ENCODE assay signal across 9 cellular contexts in genomic region chr1:156658945-156659574, GRCh38. TPM values are rescaled to one million over a fixed set of nuclear protein-coding genes. Genes with fewer than 3 reads are reported as not detected.
DNase-seq lines count a peak whose midpoint lies in the region; ATAC-seq and TF ChIP-seq lines count a peak whose summit lies in the region.
"Had no signal": no experiment of that assay in that cellular context is flagged by ENCODE, and none has a peak within 500 bp of the region (broad histone marks: within the 10 kb centered on the region; RNA-seq: fewer than 3 reads in every experiment).

No MANE protein-coding gene starts in this region.

- peaks cover 15% of the 10 kb centered on the region for H3K79me2 ChIP-seq in PC-3 (ENCODE audit: low read length)

- H3K4me2 ChIP-seq in PC-3 (ENCODE audit: low read length) (peak overlapping the region; percentile 83), skeletal muscle satellite cell (ENCODE audit: low read length) (peak overlapping the region; percentile 76)

- H3K27me3 ChIP-seq in GM06990 (replicated peaks; ENCODE audit: control insufficient read depth, insufficient read depth, low read length) (no peaks in the 10 kb centered on the region), PC-3 (ENCODE audit: low read length) (0 out of 2 replicates have a peak, but pooled peaks cover 3% of the 10 kb centered on the region), skeletal muscle satellite cell (ENCODE audit: control insufficient read depth, insufficient read depth, low read length) (peaks cover 33% of the 10 kb centered on the region)

- H3K9me2 ChIP-seq in PC-3 (replicated peaks; ENCODE audit: low read length): no peaks in the 10 kb centered on the region

- no peak overlapping the region for H3K27ac ChIP-seq in PC-3 (ENCODE audit: low read length)
- peak overlapping the region; percentile 80 to 92 for H3K27ac ChIP-seq in coronary artery

- H3K4me1 ChIP-seq in PC-3 (ENCODE audit: insufficient read depth, low read length): peaks cover 52% of the 10 kb centered on the region
- H3K4me1 ChIP-seq in skeletal muscle satellite cell (ENCODE audit: control insufficient read depth, insufficient read depth, low read length): peaks cover 55% of the 10 kb centered on the region

- TF ChIP-seq CTCF in GM06990 (IDR thresholded peaks at IDR 0.05; ENCODE audit: insufficient read depth, low read length, poor library complexity, severe bottlenecking) (peak; percentile 13), PC-3 (conservative IDR thresholded peaks at IDR 0.05; ENCODE audit: low read depth, low read length) (no peak), coronary artery (IDR thresholded peaks at IDR 0.05) (no peak)

- CTCF ChIA-PET in PC-3 (lab: Charles Lee): interaction anchor here (0.9 to 2.6 kb wide), 4 partner anchors 10 to 67 kb away, joined by 3 to 37 read pairs (median 3); partner anchors contain the start of gene NES

- intact Hi-C loops in PC-3 (cut with micrococcal nuclease): no loop called here

- ATAC-seq in PC-3: no peak
- ATAC-seq in HG02798 (IDR thresholded peaks at IDR 0.05; ENCODE audit: poor library complexity, unreplicated experiment): no peak

- H2AFZ ChIP-seq in PC-3 (ENCODE audit: low read length): peak overlapping the region; percentile 65; the same call in 1 of the 2 replicates

- H3K9me3 ChIP-seq in PC-3 (ENCODE audit: low read length) (no peaks in the 10 kb centered on the region), skeletal muscle satellite cell (replicated peaks; ENCODE audit: low read length) (no peaks in the 10 kb centered on the region)
- H3K9me3 ChIP-seq: upper lobe of left lung had no signal

- no peak overlapping the region for H3K9ac ChIP-seq in PC-3 (ENCODE audit: low read length)
- H3K9ac ChIP-seq in skeletal muscle satellite cell (ENCODE audit: low read depth, low read length): peak overlapping the region; percentile 22

- BruUV-seq in PC-3 (replicated peaks; lab: Mats Ljungman, UMichigan): no TSS peak

- POLR2A ChIA-PET in PC-3 (lab: Charles Lee; ENCODE audit: unreplicated experiment): no interaction called here

- H3F3A ChIP-seq in PC-3 (ENCODE audit: low read length, unreplicated experiment): peaks cover 5% of the 10 kb centered on the region

- H3K4me3 ChIP-seq in GM06990 (replicated peaks; ENCODE audit: low read depth, low read length) (peak overlapping the region; percentile 66), PC-3 (ENCODE audit: low read length) (0 out of 2 replicates have a peak overlapping the region, but pooled peaks have one; percentile 57), coronary artery (no peak overlapping the region), skeletal muscle satellite cell (ENCODE audit: low read length) (no peak overlapping the region)

- H3K36me3 ChIP-seq in GM06990 (ENCODE audit: control insufficient read depth, insufficient read depth, low read length) (0 out of 2 replicates have a peak, but pooled peaks cover 1% of the 10 kb centered on the region), PC-3 (ENCODE audit: low read depth, low read length) (no peaks in the 10 kb centered on the region), skeletal muscle satellite cell (ENCODE audit: insufficient read depth, low read length) (no peaks in the 10 kb centered on the region)
- H3K36me3 ChIP-seq: upper lobe of left lung had no signal

- H4K20me1 ChIP-seq in PC-3 (ENCODE audit: low read length): no peaks in the 10 kb centered on the region

- DNase-seq in GM06990 (ENCODE audit: extremely low read depth, insufficient read length) (no peak), PC-3 (no peak), coronary artery (ENCODE audit: low spot score) (no peak), medulla oblongata (ENCODE audit: extremely low spot score) (no peak)
- DNase-seq in activated CD4-positive, CD25-positive, alpha-beta regulatory T cell treated with anti-CD3 and anti-CD28 coated beads, Interleukin-2, amount 50 U/mL, for 72 hours: no peak

RNA-seq across cellular contexts. Expression of gene BCAN, which starts 17.1 kb away (rescaled TPM):
- not detected in 2 replicates for total RNA-seq in PC-3 (2014; rRNA removed)
- total RNA-seq in skeletal muscle satellite cell (2012; rRNA removed): not detected in 2 replicates
- total RNA-seq: dermis microvascular lymphatic vessel endothelial cell had no signal

RNA-seq across cellular contexts. Expression of gene NES, which starts 18.1 kb away (rescaled TPM):
- total RNA-seq in PC-3 (2014; rRNA removed): 58.2 and 70.0 TPM in 2 replicates
- 10.6 and 46.1 TPM in 2 replicates for total RNA-seq in skeletal muscle satellite cell (2012; rRNA removed)

RNA-seq across cellular contexts. Expression of gene HAPLN2, which starts 39.8 kb away (rescaled TPM):
- total RNA-seq in PC-3 (2014; rRNA removed): 1.1 TPM in 1 of 2 replicates, not detected in the other
- 0.25 and 0.44 TPM in 2 replicates for total RNA-seq in skeletal muscle satellite cell (2012; rRNA removed)
- total RNA-seq: dermis microvascular lymphatic vessel endothelial cell had no signal

RNA-seq across cellular contexts. Expression of gene CRABP2, which starts 46.3 kb away (rescaled TPM):
- 120 and 150 TPM in 2 replicates for total RNA-seq in PC-3 (2014; rRNA removed)
- total RNA-seq in skeletal muscle satellite cell (2012; rRNA removed): 12.4 and 20.3 TPM in 2 replicates
- total RNA-seq: dermis microvascular lymphatic vessel endothelial cell had no signal

RNA-seq across cellular contexts. Expression of gene GPATCH4, which starts 57.8 kb away (rescaled TPM):
- total RNA-seq in PC-3 (2014; rRNA removed): 37.3 and 73.7 TPM in 2 replicates
- 20.0 and 25.6 TPM in 2 replicates for total RNA-seq in skeletal muscle satellite cell (2012; rRNA removed)

Comparison
In these comparisons a context has a peak if more than half of its experiments do, and no peak if none do; other contexts are left out.
1. H3K4me3 ChIP-seq: peak in GM06990 (single experiment) and PC-3 (single experiment); none in coronary artery (single experiment) and skeletal muscle satellite cell (single experiment).